ENCODE assay signal across 1 cellular context in genomic region chr20:46343358-46344357, GRCh38.
TF ChIP-seq lines count a peak whose summit lies in the region.

No MANE protein-coding gene starts in this region.

TF ChIP-seq in IMR-90, 13 proteins besides CTCF, POLR2A, EP300 and RAD21 (continued from another document):
- TF ChIP-seq ELK1 (IDR thresholded peaks at IDR 0.05; ENCODE audit: borderline replicate concordance, low read depth, low read length) (no peak), RFX5 (IDR thresholded peaks at IDR 0.05; ENCODE audit: low read depth, low read length) (no peak), CEBPB (IDR thresholded peaks at IDR 0.05; ENCODE audit: low read depth, low read length) (no peak), RCOR1 (IDR thresholded peaks at IDR 0.05; ENCODE audit: insufficient replicate concordance, low read length) (no peak)
TF ChIP-seq in IMR-90: peak in this region for 0.
